In the genomic region with DNA sequence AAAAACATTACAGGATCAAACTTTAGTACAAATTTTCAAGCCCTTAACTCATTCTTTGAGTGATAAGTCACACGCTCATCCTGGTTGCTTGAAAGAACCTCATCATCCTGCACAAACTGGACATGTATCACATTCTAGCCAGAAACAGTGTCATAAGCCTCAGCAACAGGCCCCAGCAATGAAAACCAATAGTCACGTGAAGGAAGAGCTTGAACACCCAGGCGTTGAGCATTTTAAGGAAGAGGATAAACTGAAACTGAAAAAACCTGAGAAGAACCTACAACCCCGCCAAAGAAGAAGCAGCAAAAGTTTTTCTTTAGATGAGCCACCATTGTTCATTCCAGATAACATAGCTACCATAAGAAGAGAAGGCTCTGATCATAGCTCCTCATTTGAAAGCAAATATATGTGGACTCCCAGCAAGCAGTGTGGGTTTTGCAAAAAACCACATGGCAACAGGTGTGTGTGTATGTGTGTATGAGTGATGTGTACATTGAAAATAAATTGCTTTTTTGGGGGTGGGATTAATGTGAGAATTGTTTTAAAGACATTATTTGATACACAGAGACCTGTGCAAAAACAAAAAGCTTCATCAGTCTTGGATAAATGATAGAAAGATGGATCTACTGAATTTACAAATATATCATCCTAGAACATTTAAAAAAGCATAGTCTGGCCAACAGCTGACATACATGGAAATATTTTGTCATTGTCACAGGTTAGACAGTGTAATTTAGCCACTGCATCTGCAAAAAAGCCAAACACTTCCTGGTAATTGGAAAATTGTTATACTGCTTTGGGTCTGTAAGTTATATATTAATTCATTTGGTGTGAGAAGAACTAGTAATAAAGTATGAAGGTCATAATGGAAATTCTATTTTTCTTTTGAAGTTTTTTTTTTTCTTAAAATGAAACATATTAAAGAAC, we compare ENCODE assay signal across 9 cellular contexts. TPM values are rescaled to one million over a fixed set of nuclear protein-coding genes. Genes with fewer than 3 reads are reported as not detected.
DNase-seq lines count a peak whose midpoint lies in the region; ATAC-seq and TF ChIP-seq lines count a peak whose summit lies in the region.
"Had no signal": no experiment of that assay in that cellular context is flagged by ENCODE, and none has a peak within 500 bp of the region (broad histone marks: within the 10 kb centered on the region; RNA-seq: fewer than 3 reads in every experiment).

No MANE protein-coding gene starts in this region.

- in situ Hi-C loops in G401 (cut with HindIII; ENCODE audit: low sequenced_read_pairs), result no loop called here

- ATAC-seq in GM19395 (IDR thresholded peaks at IDR 0.05; ENCODE audit: unreplicated experiment) (peak; percentile 92), HG03103 (IDR thresholded peaks at IDR 0.05; ENCODE audit: low read depth, unreplicated experiment) (peak; percentile 91)

- intact Hi-C loops in activated T-helper 2 cell treated with anti-CD3 and anti-CD28 coated beads, Interferon-gamma antibody, Interleukin-2, Interleukin-4, amounts not matched to agents 10 μg/mL and 5 μg/mL and 100 μg/mL, durations not matched to agents 14 hours and 24 hours and 36 hours (cut with micrococcal nuclease), result loop anchor here (5.0 kb wide), 1 partner anchor 48 kb away; a partner anchor contains a TSS
- intact Hi-C loops in posterior vena cava (cut with DNase I), result no loop called here

- no peaks in the 10 kb centered on the region for H3K9me3 Mint-ChIP-seq in CD8-positive, alpha-beta memory T cell
- H3K9me3 Mint-ChIP-seq in activated T-helper 2 cell treated with anti-CD3 and anti-CD28 coated beads, Interferon-gamma antibody, Interleukin-2, Interleukin-4, amounts not matched to agents 10 μg/mL and 5 μg/mL and 100 μg/mL, durations not matched to agents 14 hours and 24 hours and 36 hours, result no peaks in the 10 kb centered on the region

- H3K27ac ChIP-seq in CD8-positive, alpha-beta memory T cell (ENCODE audit: low read depth, low read length), result no peak overlapping the region
- H3K27ac ChIP-seq in RWPE1, result no peak overlapping the region
- H3K27ac ChIP-seq: skin epidermis had no signal

- H3K4me1 Mint-ChIP-seq in CD8-positive, alpha-beta memory T cell, result peaks cover 43 to 73% (median 71%) of the 10 kb centered on the region in 3 donors
- H3K4me1 Mint-ChIP-seq in activated T-helper 2 cell treated with anti-CD3 and anti-CD28 coated beads, Interferon-gamma antibody, Interleukin-2, Interleukin-4, amounts not matched to agents 10 μg/mL and 5 μg/mL and 100 μg/mL, durations not matched to agents 14 hours and 24 hours and 36 hours (ENCODE audit: low read depth), result peaks cover 24% of the 10 kb centered on the region

- H3K4me1 ChIP-seq in CD8-positive, alpha-beta memory T cell (ENCODE audit: insufficient read depth, low read length), result no peaks in the 10 kb centered on the region

- no peaks in the 10 kb centered on the region for H3K27me3 ChIP-seq in CD8-positive, alpha-beta memory T cell (ENCODE audit: insufficient read depth, low read length, poor library complexity, severe bottlenecking)

- H3K36me3 Mint-ChIP-seq in CD8-positive, alpha-beta memory T cell, result peaks cover 9 to 48% (median 24%) of the 10 kb centered on the region in 3 donors
- H3K36me3 Mint-ChIP-seq in activated T-helper 2 cell treated with anti-CD3 and anti-CD28 coated beads, Interferon-gamma antibody, Interleukin-2, Interleukin-4, amounts not matched to agents 10 μg/mL and 5 μg/mL and 100 μg/mL, durations not matched to agents 14 hours and 24 hours and 36 hours (ENCODE audit: low read depth), result peaks cover 47% of the 10 kb centered on the region

- no peak for DNase-seq in CD8-positive, alpha-beta memory T cell
- DNase-seq in activated T-helper 2 cell treated with anti-CD3 and anti-CD28 coated beads, Interferon-gamma antibody, Interleukin-2, Interleukin-4, amounts not matched to agents 10 μg/mL and 5 μg/mL and 100 μg/mL, durations not matched to agents 14 hours and 24 hours and 36 hours (ENCODE audit: low spot score), result no peak
- DNase-seq in activated effector memory CD4-positive, alpha-beta T cell treated with anti-CD3 and anti-CD28 coated beads, Interleukin-2, amount 50 U/mL, for 16 hours, result no peak
- DNase-seq in G401 (ENCODE audit: low spot score), result no peak
- DNase-seq in RWPE1 (ENCODE audit: low spot score), result no peak
- no peak for DNase-seq in posterior vena cava (ENCODE audit: low spot score)

- CTCF ChIA-PET in CD8-positive, alpha-beta memory T cell (lab: Charles Lee), result interaction anchor here (1.0 kb wide), 1 partner anchor 87 kb away, joined by 4 read pairs; no protein-coding TSS in a partner anchor
- CTCF ChIA-PET in RWPE1 (lab: Yijun Ruan, JAX), result interaction anchor here (0.6 kb wide), 1 partner anchor 96 kb away, joined by 3 read pairs; no protein-coding TSS in a partner anchor

- H3K27ac Mint-ChIP-seq in CD8-positive, alpha-beta memory T cell, result peak overlapping the region in 5 of 8 donors; percentile 10 to 67 (median 61)
- peak overlapping the region; percentile 47 for H3K27ac Mint-ChIP-seq in activated T-helper 2 cell treated with anti-CD3 and anti-CD28 coated beads, Interferon-gamma antibody, Interleukin-2, Interleukin-4, amounts not matched to agents 10 μg/mL and 5 μg/mL and 100 μg/mL, durations not matched to agents 14 hours and 24 hours and 36 hours

- H3K36me3 ChIP-seq in CD8-positive, alpha-beta memory T cell (ENCODE audit: insufficient read depth, low read length), result peaks cover 8% of the 10 kb centered on the region

- no peaks in the 10 kb centered on the region for H3K9me3 ChIP-seq in CD8-positive, alpha-beta memory T cell (ENCODE audit: low read length)

- no peak for TF ChIP-seq CTCF in RWPE1 (conservative IDR thresholded peaks at IDR 0.05; ENCODE audit: low read depth)

- no peak overlapping the region for H3K4me3 ChIP-seq in CD8-positive, alpha-beta memory T cell (ENCODE audit: low read length)
- H3K4me3 ChIP-seq: skin epidermis had no signal

- no peak overlapping the region for H3K4me3 Mint-ChIP-seq in CD8-positive, alpha-beta memory T cell
- no peak overlapping the region for H3K4me3 Mint-ChIP-seq in activated T-helper 2 cell treated with anti-CD3 and anti-CD28 coated beads, Interferon-gamma antibody, Interleukin-2, Interleukin-4, amounts not matched to agents 10 μg/mL and 5 μg/mL and 100 μg/mL, durations not matched to agents 14 hours and 24 hours and 36 hours (ENCODE audit: low read depth)

- POLR2A ChIA-PET in CD8-positive, alpha-beta memory T cell (lab: Charles Lee), result no interaction called here
- POLR2A ChIA-PET in RWPE1 (lab: Yijun Ruan, JAX; ENCODE audit: low non-redundant PET), result no interaction called here

- H3K27me3 Mint-ChIP-seq in CD8-positive, alpha-beta memory T cell, result no peaks in the 10 kb centered on the region
- H3K27me3 Mint-ChIP-seq in activated T-helper 2 cell treated with anti-CD3 and anti-CD28 coated beads, Interferon-gamma antibody, Interleukin-2, Interleukin-4, amounts not matched to agents 10 μg/mL and 5 μg/mL and 100 μg/mL, durations not matched to agents 14 hours and 24 hours and 36 hours (ENCODE audit: low read depth), result no peaks in the 10 kb centered on the region

RNA-seq across cellular contexts. Expression of a gene that starts 50.1 kb away (rescaled TPM):
- total RNA-seq in CD8-positive, alpha-beta memory T cell, result 10 to 100 TPM; 44.1 to 44.3 TPM
- polyA plus RNA-seq in CD8-positive, alpha-beta memory T cell, result 40.9 TPM
- 44.6 and 44.7 TPM in 2 replicates for total RNA-seq in activated T-helper 2 cell treated with anti-CD3 and anti-CD28 coated beads, Interferon-gamma antibody, Interleukin-2, Interleukin-4, amounts not matched to agents 10 μg/mL and 5 μg/mL and 100 μg/mL, durations not matched to agents 14 hours and 24 hours and 36 hours
- 27.9 and 43.0 TPM in 2 replicates for total RNA-seq in G401 (2014; rRNA removed; shearing (Covaris generic))
- total RNA-seq in posterior vena cava, result 10 to 100 TPM; 41.0 to 44.8 TPM
